16 cellular contexts compared by ENCODE assay signal in the genomic region with DNA sequence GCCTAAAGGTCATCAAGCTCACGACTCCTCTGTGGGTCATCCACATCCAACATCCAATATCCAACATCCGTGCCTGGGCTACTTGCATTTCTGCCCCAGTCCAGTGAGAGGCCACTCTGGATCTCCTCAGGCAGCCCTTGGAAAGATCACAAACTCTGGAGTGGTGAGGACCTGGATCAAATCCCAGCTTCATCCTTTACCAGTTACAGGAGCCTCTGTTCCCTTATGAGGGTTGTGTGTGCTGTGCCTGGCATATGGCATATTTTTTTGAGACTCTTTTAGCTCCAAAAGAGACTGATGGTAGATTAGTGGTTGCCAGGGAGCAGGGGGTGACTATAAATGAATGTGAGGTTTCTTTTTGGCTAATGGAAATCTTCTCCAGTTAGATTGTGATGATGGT.
DNase-seq lines count a peak whose midpoint lies in the region; ATAC-seq and TF ChIP-seq lines count a peak whose summit lies in the region.
"Had no signal": no experiment of that assay in that cellular context is flagged by ENCODE, and none has a peak within 500 bp of the region (broad histone marks: within the 10 kb centered on the region; RNA-seq: fewer than 3 reads in every experiment).

No MANE protein-coding gene starts in this region.

- no peak for ATAC-seq in SK-N-SH treated with all-trans-retinoic acid at 6 μM for 48 hours
- no peak for ATAC-seq in GM19397 (IDR thresholded peaks at IDR 0.05; ENCODE audit: unreplicated experiment)
- no peak for ATAC-seq in HG03025 (IDR thresholded peaks at IDR 0.05; ENCODE audit: low FRiP score, unreplicated experiment)

- TF ChIP-seq EP300 in SK-N-SH (IDR thresholded peaks at IDR 0.05; ENCODE audit: borderline replicate concordance in 1 of 2, low read depth in 1 of 2, low read length in 1 of 2) = no peak; a peak in 1 of 4 replicates

- H3K4me1 ChIP-seq in SK-N-SH (ENCODE audit: control insufficient read depth in 1 of 2, insufficient read depth in 2 of 2, low read depth in 1 of 2, low read length in 1 of 2) = peaks cover 0 to 7% of the 10 kb centered on the region in 2 experiments; a peak in 2 of 4 replicates
- no peaks in the 10 kb centered on the region for H3K4me1 ChIP-seq in trophoblast cell (ENCODE audit: control insufficient read depth in 1 of 2, insufficient read depth in 2 of 2, low read length in 2 of 2)
- H3K4me1 ChIP-seq: HAP-1 had no signal

- H3K23ac ChIP-seq in trophoblast cell (ENCODE audit: low read length) = no peak overlapping the region

- H3F3A ChIP-seq in SK-N-SH (replicated peaks; ENCODE audit: insufficient read depth) = no peaks in the 10 kb centered on the region

- no peaks in the 10 kb centered on the region for H3K9me3 ChIP-seq in SK-N-SH
- no peaks in the 10 kb centered on the region for H3K9me3 ChIP-seq in trophoblast cell (ENCODE audit: insufficient read depth, low read depth, low read length)
- H3K9me3 ChIP-seq: HAP-1 had no signal

- no peak overlapping the region for H3K4ac ChIP-seq in trophoblast cell (ENCODE audit: low read depth, low read length)

- POLR2A ChIA-PET in SK-N-SH (lab: Yijun Ruan, JAX) = no interaction called here

- H3K36me3 ChIP-seq in SK-N-SH (replicated peaks in 1 of 2; ENCODE audit: control insufficient read depth in 1 of 2, insufficient read depth in 2 of 2, low read length in 1 of 2) (no peaks in the 10 kb centered on the region), trophoblast cell (ENCODE audit: control insufficient read depth in 1 of 2, insufficient read depth in 2 of 2, low read length in 2 of 2) (no peaks in the 10 kb centered on the region)
- H3K36me3 ChIP-seq: HAP-1 had no signal

- H2BK120ac ChIP-seq in trophoblast cell (ENCODE audit: insufficient read depth, low read length, poor library complexity) = no peak overlapping the region

- H3K4me2 ChIP-seq in SK-N-SH (no peak overlapping the region), trophoblast cell (ENCODE audit: low read length) (no peak overlapping the region)

- no peak overlapping the region for H3K14ac ChIP-seq in trophoblast cell (ENCODE audit: low read length)

- H2BK5ac ChIP-seq in trophoblast cell (ENCODE audit: low read depth, low read length, poor library complexity) = no peak overlapping the region

- H2BK12ac ChIP-seq in trophoblast cell (ENCODE audit: low read length) = no peak overlapping the region

- DNase-seq in SK-N-SH (peak; percentile 27), NCI-H446 treated with DMSO at 0.1 percent for 48 hours (lab: John Stamatoyannopoulos, UW) (peak; percentile 83), cerebellum (ENCODE audit: low spot score) (peak; percentile 73), trophoblast cell (no peak)
- DNase-seq: ACHN; Calu3; CD4-positive, alpha-beta T cell; DMS153; DMS79 treated with DMSO at 0.1 percent for 48 hours; EL; GDM1; HFFc6 had no signal

- H3K79me2 ChIP-seq in SK-N-SH (ENCODE audit: insufficient read depth) (no peaks in the 10 kb centered on the region), trophoblast cell (ENCODE audit: control insufficient read depth, insufficient read depth, low read length, poor library complexity) (no peaks in the 10 kb centered on the region)

- no peak overlapping the region for H2AK5ac ChIP-seq in trophoblast cell (ENCODE audit: low read length)

- no peak overlapping the region for H2AFZ ChIP-seq in SK-N-SH (ENCODE audit: low read depth)
- no peak overlapping the region for H2AFZ ChIP-seq in trophoblast cell (ENCODE audit: insufficient read depth, low read length, poor library complexity)

- WGBS in SK-N-SH (ENCODE audit: low lambda C conversion rate) = 0% methylated on average over 2 of the region's 2 CpGs
- no CpG with 5 or more reads among the region's 2 CpGs for WGBS in trophoblast cell (ENCODE audit: extremely low coverage, insufficient coverage, insufficient read length)

- H3K4me3 ChIP-seq in SK-N-SH (ENCODE audit: low read depth in 2 of 2, low read length in 1 of 2) = no peak overlapping the region
- H3K4me3 ChIP-seq in trophoblast cell (ENCODE audit: low read depth, low read length) = no peak overlapping the region
- H3K4me3 ChIP-seq: HAP-1 had no signal

- no peak for TF ChIP-seq RAD21 in SK-N-SH (IDR thresholded peaks at IDR 0.05; ENCODE audit: low read length)

- H4K8ac ChIP-seq in trophoblast cell (ENCODE audit: low read depth, low read length) = no peak overlapping the region

- H4K12ac ChIP-seq in trophoblast cell (ENCODE audit: low read depth, low read length) = no peak overlapping the region

- no peak overlapping the region for H3K9ac ChIP-seq in SK-N-SH
- no peak overlapping the region for H3K9ac ChIP-seq in trophoblast cell (ENCODE audit: low read length)

- H3K27me3 ChIP-seq in SK-N-SH (ENCODE audit: insufficient read depth) = no peaks in the 10 kb centered on the region
- no peaks in the 10 kb centered on the region for H3K27me3 ChIP-seq in trophoblast cell (ENCODE audit: insufficient read depth, low read length)

- H3K9me2 ChIP-seq in SK-N-SH = no peaks in the 10 kb centered on the region

- no peak overlapping the region for H3K18ac ChIP-seq in trophoblast cell (ENCODE audit: low read length)

- TF ChIP-seq CTCF in SK-N-SH (IDR thresholded peaks at IDR 0.05) = no peak

- peak overlapping the region in 1 of 2 experiments; percentile 82; a peak in 2 of 4 replicates for H3K27ac ChIP-seq in SK-N-SH (ENCODE audit: low read depth in 2 of 2, low read length in 1 of 2)
- no peak overlapping the region for H3K27ac ChIP-seq in trophoblast cell (ENCODE audit: low read depth, low read length)

- H3K79me1 ChIP-seq in trophoblast cell (ENCODE audit: low read length) = no peaks in the 10 kb centered on the region

- CTCF ChIA-PET in SK-N-SH (lab: Yijun Ruan, JAX) = no interaction called here

- H4K91ac ChIP-seq in trophoblast cell (ENCODE audit: low read depth, low read length) = no peak overlapping the region

- no peaks in the 10 kb centered on the region for H4K20me1 ChIP-seq in SK-N-SH (ENCODE audit: insufficient read depth)

TF ChIP-seq in SK-N-SH, 30 proteins besides CTCF, POLR2A, EP300 and RAD21:
- TF ChIP-seq RCOR1 (IDR thresholded peaks at IDR 0.05; ENCODE audit: low read length) (no peak), GATA2 (CRISPR knock-in tag; IDR thresholded peaks at IDR 0.05) (0 out of 2 replicates have a peak, but pooled peaks have one; percentile 7)
TF ChIP-seq in SK-N-SH: peak in this region for 1.

TF ChIP-seq in SK-N-SH treated with all-trans-retinoic acid at 6 μM for 48 hours, 23 proteins besides CTCF, POLR2A, EP300 and RAD21 (continues in another document):
- TF ChIP-seq ZNF8 (CRISPR knock-in tag; IDR thresholded peaks at IDR 0.05) (no peak), ZNF565 (CRISPR knock-in tag; conservative IDR thresholded peaks at IDR 0.05; ENCODE audit: low read depth) (no peak), ZFP30 (CRISPR knock-in tag; IDR thresholded peaks at IDR 0.05) (no peak), BACH2 (CRISPR knock-in tag; IDR thresholded peaks at IDR 0.05; ENCODE audit: borderline replicate concordance) (no peak), ZC3H10 (CRISPR knock-in tag; IDR thresholded peaks at IDR 0.05) (no peak), ARNTL (CRISPR knock-in tag; IDR thresholded peaks at IDR 0.05; ENCODE audit: borderline replicate concordance, low read depth) (no peak), POU6F1 (CRISPR knock-in tag; IDR thresholded peaks at IDR 0.05; ENCODE audit: borderline replicate concordance, low read depth) (no peak), OSR1 (CRISPR knock-in tag; IDR thresholded peaks at IDR 0.05) (no peak), ISL1 (CRISPR knock-in tag; IDR thresholded peaks at IDR 0.05) (no peak), CSDC2 (CRISPR knock-in tag; IDR thresholded peaks at IDR 0.05) (no peak), RARB (CRISPR knock-in tag; IDR thresholded peaks at IDR 0.05) (no peak), ZNF70 (CRISPR knock-in tag; IDR thresholded peaks at IDR 0.05) (no peak), GLIS3 (CRISPR knock-in tag; IDR thresholded peaks at IDR 0.05) (no peak)
- TF ChIP-seq, protein P1, sequence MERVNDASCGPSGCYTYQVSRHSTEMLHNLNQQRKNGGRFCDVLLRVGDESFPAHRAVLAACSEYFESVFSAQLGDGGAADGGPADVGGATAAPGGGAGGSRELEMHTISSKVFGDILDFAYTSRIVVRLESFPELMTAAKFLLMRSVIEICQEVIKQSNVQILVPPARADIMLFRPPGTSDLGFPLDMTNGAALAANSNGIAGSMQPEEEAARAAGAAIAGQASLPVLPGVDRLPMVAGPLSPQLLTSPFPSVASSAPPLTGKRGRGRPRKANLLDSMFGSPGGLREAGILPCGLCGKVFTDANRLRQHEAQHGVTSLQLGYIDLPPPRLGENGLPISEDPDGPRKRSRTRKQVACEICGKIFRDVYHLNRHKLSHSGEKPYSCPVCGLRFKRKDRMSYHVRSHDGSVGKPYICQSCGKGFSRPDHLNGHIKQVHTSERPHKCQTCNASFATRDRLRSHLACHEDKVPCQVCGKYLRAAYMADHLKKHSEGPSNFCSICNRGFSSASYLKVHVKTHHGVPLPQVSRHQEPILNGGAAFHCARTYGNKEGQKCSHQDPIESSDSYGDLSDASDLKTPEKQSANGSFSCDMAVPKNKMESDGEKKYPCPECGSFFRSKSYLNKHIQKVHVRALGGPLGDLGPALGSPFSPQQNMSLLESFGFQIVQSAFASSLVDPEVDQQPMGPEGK (CRISPR knock-in tag; IDR thresholded peaks at IDR 0.05; ENCODE audit: borderline replicate concordance) = no peak

Comparison
In these comparisons a context has a peak if more than half of its experiments do, and no peak if none do; other contexts are left out.
1. DNase-seq: peak in SK-N-SH (single experiment), NCI-H446 treated with DMSO at 0.1 percent for 48 hours (single experiment) and cerebellum (single experiment); none in trophoblast cell (0 of 2).